ENCODE assay signal across 8 cellular contexts in genomic region chr4:4248036-4248884, GRCh38. TPM values are rescaled to one million over a fixed set of nuclear protein-coding genes. Genes with fewer than 3 reads are reported as not detected.
A peak's percentile ranks its signal among the peaks of the same experiment; 100 is the strongest.
DNase-seq lines count a peak whose midpoint lies in the region; ATAC-seq and TF ChIP-seq lines count a peak whose summit lies in the region.

TMEM128 (minus strand) TSS chr4:4248223; CDS start chr4:4248202, 21 bp downstream.

- no peaks in the 10 kb centered on the region for H3K9me2 ChIP-seq in PC-9 (ENCODE audit: insufficient read depth)

- in situ Hi-C loops in IMR-90 (cut with MboI; ENCODE audit: low sequenced_read_pairs) = no loop called here

- no peak within 1 kb of the TSS for H2BK20ac ChIP-seq in IMR-90 (ENCODE audit: low read depth, low read length)

- H3K27ac ChIP-seq in IMR-90 (ENCODE audit: insufficient read depth, low read length) = peak within 1 kb of the TSS; percentile 96
- peak within 1 kb of the TSS; percentile 76 for H3K27ac ChIP-seq in PC-9
- H3K27ac ChIP-seq in mucosa of rectum (ENCODE audit: low read depth in 2 of 2, low read length in 2 of 2) = peak within 1 kb of the TSS; percentile 92 to 95

- H3K9me3 ChIP-seq in IMR-90 (ENCODE audit: control insufficient read depth, insufficient read depth, low read length) = no peaks in the 10 kb centered on the region
- no peaks in the 10 kb centered on the region for H3K9me3 ChIP-seq in PC-9 (ENCODE audit: insufficient read depth, low read depth)
- H3K9me3 ChIP-seq in mucosa of rectum (ENCODE audit: control insufficient read depth in 2 of 2, low read length in 2 of 2) = no peaks in the 10 kb centered on the region

- H2AFZ ChIP-seq in IMR-90 (replicated peaks; ENCODE audit: low read length, poor library complexity) (peak within 1 kb of the TSS; percentile 99), PC-9 (peak within 1 kb of the TSS; percentile 94)

- DNase-seq in DMS153 (lab: John Stamatoyannopoulos, UW) (peak; percentile 58), IMR-90 (peak; percentile 93), PC-9 (peak; percentile 82 to 84), epithelial cell of proximal tubule (ENCODE audit: low read depth) (peak; percentile 67)
- peak; percentile 93 for DNase-seq in activated T-cell treated with anti-CD3 and anti-CD28 coated beads, Interleukin-2, amount 50 U/mL, for 1 hour
- peak; percentile 94 for DNase-seq in stimulated activated CD8-positive, alpha-beta memory T cell treated with anti-CD3 and anti-CD28 coated beads, Interleukin-4, amount 100 ng/mL, for 48 hours

- peak; percentile 92 for TF ChIP-seq POLR2A in IMR-90 (IDR thresholded peaks at IDR 0.05; ENCODE audit: low read depth, low read length)

- peak within 1 kb of the TSS; percentile 95 for H3K56ac ChIP-seq in IMR-90 (ENCODE audit: extremely low read depth, insufficient read depth, low read length)

- peak within 1 kb of the TSS; percentile 83 for H3K23ac ChIP-seq in IMR-90 (ENCODE audit: low read depth, low read length)

- H4K20me1 ChIP-seq in IMR-90 (ENCODE audit: insufficient read depth, low read length) (no peaks in the 10 kb centered on the region), PC-9 (ENCODE audit: insufficient read depth) (no peaks in the 10 kb centered on the region)

- H3K36me3 ChIP-seq in IMR-90 (ENCODE audit: control insufficient read depth, insufficient read depth, low read length) (peaks cover 15% of the 10 kb centered on the region), PC-9 (ENCODE audit: low read depth) (no peaks in the 10 kb centered on the region), mucosa of rectum (ENCODE audit: control insufficient read depth in 2 of 2, insufficient read depth in 2 of 2, low read length in 2 of 2) (peaks cover 18 to 21% of the 10 kb centered on the region in 2 donors)

- peaks cover 18 to 22% of the 10 kb centered on the region in 2 experiments for H3K79me1 ChIP-seq in IMR-90 (ENCODE audit: low read depth in 1 of 2, low read length in 2 of 2)

- H4K5ac ChIP-seq in IMR-90 (ENCODE audit: low read depth, low read length) = peak within 1 kb of the TSS; percentile 86

- H3K9me1 ChIP-seq in IMR-90 (ENCODE audit: insufficient read depth, low read length) = peaks cover 4% of the 10 kb centered on the region

- intact Hi-C loops in IMR-90 (cut with micrococcal nuclease) = no loop called here
- intact Hi-C loops in PC-9 (cut with micrococcal nuclease; ENCODE audit: unreplicated experiment) = loop anchor here (2.0 kb wide), 1 partner anchor 43 kb away; the partner anchor contains the start of genes LYAR and ZBTB49

- H3K4me3 ChIP-seq in IMR-90 (ENCODE audit: insufficient read depth, low read depth, low read length) = peak within 1 kb of the TSS; percentile 90
- H3K4me3 ChIP-seq in PC-9 = peak within 1 kb of the TSS; percentile 90
- H3K4me3 ChIP-seq in epithelial cell of proximal tubule (ENCODE audit: low read depth, low read length) = peak within 1 kb of the TSS; percentile 87
- H3K4me3 ChIP-seq in mucosa of rectum (ENCODE audit: low read length in 2 of 2) = peak within 1 kb of the TSS; percentile 86 to 96

- POLR2A ChIA-PET in IMR-90 (lab: Charles Lee; ENCODE audit: unreplicated experiment) = interaction anchor here (0.5 to 0.8 kb wide), 3 partner anchors 17 to 1343 kb away, joined by 3 read pairs; no protein-coding TSS in a partner anchor
- POLR2A ChIA-PET in PC-9 (lab: Charles Lee; ENCODE audit: unreplicated experiment) = interaction anchor here (0.5 to 0.8 kb wide), 6 partner anchors 12 to 1511 kb away, joined by 3 to 4 read pairs (median 4); partner anchors contain the start of gene HGFAC

- peak within 1 kb of the TSS; percentile 92 for H2BK5ac ChIP-seq in IMR-90 (ENCODE audit: low read depth, low read length, poor library complexity, severe bottlenecking)

- H3K27me3 ChIP-seq in IMR-90 (ENCODE audit: control insufficient read depth, insufficient read depth, low read length) (no peaks in the 10 kb centered on the region), PC-9 (ENCODE audit: insufficient read depth, low read depth) (no peaks in the 10 kb centered on the region), mucosa of rectum (ENCODE audit: control insufficient read depth in 2 of 2, insufficient read depth in 2 of 2, low read length in 2 of 2) (no peaks in the 10 kb centered on the region)

- H3K9ac ChIP-seq in IMR-90 (ENCODE audit: low read depth, low read length) = peak within 1 kb of the TSS; percentile 92
- peak within 1 kb of the TSS; percentile 91 to 92 for H3K9ac ChIP-seq in mucosa of rectum (ENCODE audit: low read depth in 1 of 2, low read length in 2 of 2)

- TSS peak; percentile 84 for BruUV-seq in IMR-90 (replicated peaks; lab: Mats Ljungman, UMichigan)
- BruUV-seq in PC-9 (replicated peaks; lab: Mats Ljungman, UMichigan) = TSS peak; percentile 97

- H3K79me2 ChIP-seq in PC-9 (ENCODE audit: low read depth) = peaks cover 9% of the 10 kb centered on the region

- peak within 1 kb of the TSS; percentile 70 for H3K18ac ChIP-seq in IMR-90 (ENCODE audit: low read depth, low read length)

- H3K14ac ChIP-seq in IMR-90 (replicated peaks; ENCODE audit: low read depth, low read length) = peak within 1 kb of the TSS; percentile 91

- H3K4me2 ChIP-seq in IMR-90 (ENCODE audit: low read depth, low read length) (peak within 1 kb of the TSS; percentile 97), PC-9 (peak within 1 kb of the TSS; percentile 93)

- 2% methylated on average over 24 of the region's 62 CpGs; no CpG with 5 or more reads in 1 of the 2 experiments for WGBS in IMR-90 (ENCODE audit: extremely low coverage in 2 of 2, insufficient read length in 1 of 2), 2 experiments

- peak within 1 kb of the TSS; percentile 90 for H3K4ac ChIP-seq in IMR-90 (ENCODE audit: low read depth, low read length)

- H2AK5ac ChIP-seq in IMR-90 (ENCODE audit: low read depth, low read length) = peak within 1 kb of the TSS; percentile 60

- dilution Hi-C loops in IMR-90 (cut with HindIII; ENCODE audit: low sequenced_read_pairs, unreplicated experiment) = no loop called here

- no peaks in the 10 kb centered on the region for H3F3A ChIP-seq in PC-9 (ENCODE audit: insufficient read depth, low read depth)

- peaks cover 2% of the 10 kb centered on the region; the same call in 1 of the 2 replicates for H3K4me1 ChIP-seq in IMR-90 (ENCODE audit: control insufficient read depth, insufficient read depth, low read length)
- 0 out of 2 replicates have a peak, but pooled peaks cover 12% of the 10 kb centered on the region for H3K4me1 ChIP-seq in PC-9 (replicated peaks; ENCODE audit: insufficient read depth)
- peaks cover 9 to 15% of the 10 kb centered on the region in 2 donors for H3K4me1 ChIP-seq in mucosa of rectum (ENCODE audit: control insufficient read depth in 2 of 2, insufficient read depth in 2 of 2, low read length in 2 of 2)

- TF ChIP-seq CTCF in IMR-90 (conservative IDR thresholded peaks at IDR 0.05; ENCODE audit: low read depth, low read length) (0 out of 2 replicates have a peak, but pooled peaks have one; percentile 7), PC-9 (conservative IDR thresholded peaks at IDR 0.05) (no peak), epithelial cell of proximal tubule (conservative IDR thresholded peaks at IDR 0.05; ENCODE audit: low read depth, low read length) (peak; percentile 36)

- H4K8ac ChIP-seq in IMR-90 (ENCODE audit: low read depth in 2 of 2, low read length in 2 of 2) = peak within 1 kb of the TSS; percentile 99 to 100

- TF ChIP-seq RAD21 in IMR-90 (IDR thresholded peaks at IDR 0.05; ENCODE audit: low read length) = no peak

- H2AK9ac ChIP-seq in IMR-90 (replicated peaks; ENCODE audit: low read depth, low read length, poor library complexity) = peak within 1 kb of the TSS; percentile 78

- CTCF ChIA-PET in IMR-90 (lab: Yijun Ruan, JAX) = interaction anchor here (0.5 to 2.1 kb wide), 2 partner anchors 12 kb away, joined by 3 to 8 read pairs; no protein-coding TSS in a partner anchor
- CTCF ChIA-PET in PC-9 (lab: Charles Lee) = no interaction called here

- ATAC-seq in GM21528 (IDR thresholded peaks at IDR 0.05; ENCODE audit: low FRiP score, unreplicated experiment) (peak; percentile 98), IMR-90 (ENCODE audit: low read depth) (peak; percentile 95)

- H2BK15ac ChIP-seq in IMR-90 (ENCODE audit: low read depth, low read length) = peak within 1 kb of the TSS; percentile 16; the same call in 1 of the 3 replicates

- H4K91ac ChIP-seq in IMR-90 (ENCODE audit: insufficient read depth, low read depth, low read length) = peak within 1 kb of the TSS; percentile 91

- H2BK120ac ChIP-seq in IMR-90 (ENCODE audit: low read depth, low read length) = peak within 1 kb of the TSS; percentile 80

TF ChIP-seq in IMR-90, 13 proteins besides CTCF, POLR2A, EP300 and RAD21:
- TF ChIP-seq MAZ (IDR thresholded peaks at IDR 0.05; ENCODE audit: borderline replicate concordance, low read depth, low read length) (peak; percentile 29; the same call in 1 of the 2 replicates), USF2 (IDR thresholded peaks at IDR 0.05; ENCODE audit: low read depth, low read length) (no peak), CEBPB (IDR thresholded peaks at IDR 0.05; ENCODE audit: low read depth, low read length) (no peak), MXI1 (IDR thresholded peaks at IDR 0.05; ENCODE audit: borderline replicate concordance, low read depth, low read length) (peak; percentile 37; the same call in 1 of the 2 replicates), BHLHE40 (IDR thresholded peaks at IDR 0.05; ENCODE audit: low read depth, low read length) (no peak)

RNA-seq across cellular contexts. Expression of gene TMEM128, which starts in this region (rescaled TPM):
- total RNA-seq in IMR-90 (2012; rRNA removed) (21.9 and 27.2 TPM in 2 replicates), PC-9 (2021) (18.1 and 21.4 TPM in 2 replicates), epithelial cell of proximal tubule (20.8 and 32.8 TPM in 2 replicates)
- polyA plus RNA-seq in IMR-90 (2012; rRNA removed) = 16.3 and 22.6 TPM in 2 replicates
- 8.9 and 12.6 TPM in 2 replicates for polyA plus RNA-seq in IMR-90 (2012; cell fraction: cytosol; rRNA removed)
- polyA plus RNA-seq in IMR-90 (2012; cell fraction: nucleus; rRNA removed; ENCODE audit: low replicate concordance) = 3.7 and 11.2 TPM in 2 replicates

Comparison
In these comparisons a context has a peak if more than half of its experiments do, and no peak if none do; other contexts are left out.
1. Peak in every context shown above with its lines: DNase-seq, ATAC-seq, H3K4me3 ChIP-seq and H3K27ac ChIP-seq.